8 cellular contexts compared by ENCODE assay signal in the genomic region with DNA sequence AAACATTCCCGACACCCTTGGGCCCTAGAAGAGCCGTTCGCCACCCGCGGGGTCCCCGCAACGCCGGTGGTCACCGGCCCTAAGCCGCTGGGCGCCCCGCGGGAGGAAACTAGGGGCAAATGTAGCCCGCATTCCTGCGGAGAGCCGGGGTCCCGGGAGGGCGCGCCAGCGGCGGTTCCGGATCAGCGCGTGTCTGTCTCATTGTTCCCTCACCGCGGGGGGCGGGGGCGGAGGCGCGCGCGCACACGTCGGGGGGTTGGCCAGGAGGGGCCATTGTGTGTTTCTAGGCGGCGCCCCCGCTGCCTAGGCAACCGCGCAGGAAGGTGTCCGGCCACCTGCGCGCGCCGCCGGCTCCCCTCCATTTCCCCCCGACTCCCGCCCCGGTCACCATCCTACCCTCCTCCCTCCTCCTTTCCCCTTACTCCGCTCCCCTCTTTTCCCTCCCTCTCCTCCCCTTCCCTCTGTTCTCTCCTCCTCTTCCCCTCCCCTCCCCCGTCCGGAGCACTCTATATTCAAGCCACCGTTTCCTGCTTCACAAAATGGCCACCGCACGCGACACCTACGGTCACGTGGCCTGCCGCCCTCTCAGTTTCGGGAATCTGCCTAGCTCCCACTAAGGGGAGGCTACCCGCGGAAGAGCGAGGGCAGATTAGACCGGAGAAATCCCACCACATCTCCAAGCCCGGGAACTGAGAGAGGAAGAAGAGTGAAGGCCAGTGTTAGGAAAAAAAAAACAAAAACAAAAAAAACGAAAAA. TPM values are rescaled to one million over a fixed set of nuclear protein-coding genes. Genes with fewer than 3 reads are reported as not detected.
DNase-seq lines count a peak whose midpoint lies in the region; ATAC-seq and TF ChIP-seq lines count a peak whose summit lies in the region.

No MANE protein-coding gene starts in this region.

- no peak for TF ChIP-seq CTCF in heart left ventricle (IDR thresholded peaks at IDR 0.05)
- no peak for TF ChIP-seq CTCF in type B pancreatic cell (conservative IDR thresholded peaks at IDR 0.05)

- ATAC-seq in HG02642 (IDR thresholded peaks at IDR 0.05; ENCODE audit: poor library complexity, unreplicated experiment), result peak; percentile 48
- ATAC-seq in heart left ventricle, result peak; percentile 66 to 72 (median 70)

- H3K9ac ChIP-seq in adipocyte (ENCODE audit: low read length), result peak overlapping the region; percentile 100

- no peaks in the 10 kb centered on the region for H3K9me3 Mint-ChIP-seq in type B pancreatic cell

- H3K36me3 Mint-ChIP-seq in type B pancreatic cell, result peaks cover 4% of the 10 kb centered on the region

- H3K27me3 ChIP-seq in adipocyte (replicated peaks; ENCODE audit: control insufficient read depth, insufficient read depth, low read length), result no peaks in the 10 kb centered on the region
- no peaks in the 10 kb centered on the region for H3K27me3 ChIP-seq in heart left ventricle

- 1 to 3% (median 1%) methylated on average over 52 to 64 of the region's 65 CpGs for WGBS in heart left ventricle, 4 donors

- DNase-seq in NCI-H128 (lab: John Stamatoyannopoulos, UW; ENCODE audit: unreplicated experiment), result peak; percentile 72
- DNase-seq in SW 1271 (lab: John Stamatoyannopoulos, UW), result peak; percentile 68 to 70
- peak; percentile 91 for DNase-seq in adipocyte (ENCODE audit: low read depth)
- peak; percentile 83 to 92 (median 90) for DNase-seq in heart left ventricle
- peak; percentile 60 to 96 (median 79) for DNase-seq in posterior cingulate gyrus
- DNase-seq in type B pancreatic cell (ENCODE audit: extremely low spot score, unreplicated experiment), result peak; percentile 88

- H3K27me3 Mint-ChIP-seq in type B pancreatic cell, result no peaks in the 10 kb centered on the region

- peaks cover 45% of the 10 kb centered on the region for H3K4me1 ChIP-seq in adipocyte (ENCODE audit: control insufficient read depth, insufficient read depth, low read length)
- peaks cover 0 to 49% (median 11%) of the 10 kb centered on the region in 12 donors for H3K4me1 ChIP-seq in heart left ventricle

- H3K27ac ChIP-seq in heart left ventricle, result peak overlapping the region; percentile 97 to 100 (median 100)

- H3K9me3 ChIP-seq in adipocyte (ENCODE audit: control insufficient read depth, low read length), result no peaks in the 10 kb centered on the region
- no peaks in the 10 kb centered on the region for H3K9me3 ChIP-seq in heart left ventricle

- H3K4me1 Mint-ChIP-seq in type B pancreatic cell (ENCODE audit: unreplicated experiment), result no peaks in the 10 kb centered on the region

- no peaks in the 10 kb centered on the region for H3K36me3 ChIP-seq in adipocyte (ENCODE audit: control insufficient read depth, insufficient read depth, low read length, severe bottlenecking)
- peaks cover 0 to 11% (median 0%) of the 10 kb centered on the region in 9 donors for H3K36me3 ChIP-seq in heart left ventricle

- intact Hi-C loops in heart left ventricle (cut with DNase I) (loop anchor here in 7 of 10 donors (2.0 to 10.0 kb wide), 4 partner anchors 109 to 248 kb away; partner anchors contain the start of genes NYX (in 2 of the 7) and USP9X (in 2 of the 7)), posterior cingulate gyrus (cut with DNase I) (loop anchor here (5.0 to 10.0 kb wide), 2 partner anchors 58 to 246 kb away; partner anchors contain the start of gene USP9X)

- peak overlapping the region; percentile 100 for H3K27ac Mint-ChIP-seq in type B pancreatic cell

- H3K4me3 ChIP-seq in GM08714 (ENCODE audit: low read length) (peak overlapping the region; percentile 86), adipocyte (ENCODE audit: low read length) (peak overlapping the region; percentile 99), heart left ventricle (peak overlapping the region; percentile 81 to 99 (median 96))

- peak in 1 of 2 donors; percentile 32 for TF ChIP-seq POLR2A in heart left ventricle (IDR thresholded peaks at IDR 0.05)

- H3K4me3 Mint-ChIP-seq in type B pancreatic cell, result peak overlapping the region; percentile 93

RNA-seq across cellular contexts. Expression of gene DDX3X, which starts 0.8 kb away (rescaled TPM):
- total RNA-seq in heart left ventricle (100 to 1,000 TPM; 128 to 272 (median 178) TPM), type B pancreatic cell (ENCODE audit: low replicate concordance) (255 and 276 TPM in 2 replicates)
- 10 to 100 TPM; 34.3 to 99.8 TPM for polyA plus RNA-seq in heart left ventricle

Comparison
In these comparisons a context has a peak if more than half of its experiments do, and no peak if none do; other contexts are left out.
1. Peak in every context shown above with its lines: DNase-seq, ATAC-seq, H3K4me3 ChIP-seq and H3K27ac ChIP-seq.